Comparison of ENCODE assay signal across 11 cellular contexts in the genomic region with DNA sequence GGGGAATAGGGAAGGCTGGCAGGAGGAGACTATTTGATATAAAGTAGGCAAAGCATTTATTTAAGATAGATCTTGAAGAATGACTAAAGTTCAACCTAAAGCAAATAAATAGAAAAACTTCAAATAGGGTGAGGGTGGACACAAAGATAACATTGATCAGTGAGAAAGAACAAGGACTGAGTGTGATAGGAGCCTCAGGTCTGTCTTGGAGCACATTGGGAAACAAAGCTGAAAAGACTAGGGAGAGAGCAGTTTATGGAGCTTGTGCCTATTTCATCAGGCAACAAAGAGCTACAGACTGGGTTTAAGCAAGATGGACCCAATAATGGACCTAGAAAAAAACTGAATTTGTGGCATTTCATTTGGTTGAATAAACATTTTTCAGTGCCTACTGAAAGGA.
"Had no signal": no experiment of that assay in that cellular context is flagged by ENCODE, and none has a peak within 500 bp of the region (broad histone marks: within the 10 kb centered on the region; RNA-seq: fewer than 3 reads in every experiment).

No MANE protein-coding gene starts in this region.

- FAIRE-seq: H1, H54 had no signal

- H3K9ac ChIP-seq: GM23248 had no signal

- H2AFZ ChIP-seq: GM23248, GM23338 had no signal

- H3K27ac Mint-ChIP-seq: GM23338, H9, HFFc6 had no signal

- H3K9me3 Mint-ChIP-seq: GM23338, H9, HFFc6 had no signal

- H3K4me3 ChIP-seq: GM23248, GM23338, HAP-1 had no signal

- H3K4me2 ChIP-seq: GM23338 had no signal

- H3K4me1 ChIP-seq: HAP-1 had no signal

- ATAC-seq: GM23338, HCT116 had no signal

- H3K36me3 ChIP-seq: HAP-1 had no signal

- DNase-seq: GM23248, GOT3, H7, H9, HCEC 1CT, HFFc6 had no signal

- H3K27ac ChIP-seq: GM23248 had no signal

- H3K9me3 ChIP-seq: HAP-1 had no signal

- H3K4me3 Mint-ChIP-seq: GM23338, H9, HFFc6 had no signal
